8 cellular contexts compared by ENCODE assay signal in the genomic region with DNA sequence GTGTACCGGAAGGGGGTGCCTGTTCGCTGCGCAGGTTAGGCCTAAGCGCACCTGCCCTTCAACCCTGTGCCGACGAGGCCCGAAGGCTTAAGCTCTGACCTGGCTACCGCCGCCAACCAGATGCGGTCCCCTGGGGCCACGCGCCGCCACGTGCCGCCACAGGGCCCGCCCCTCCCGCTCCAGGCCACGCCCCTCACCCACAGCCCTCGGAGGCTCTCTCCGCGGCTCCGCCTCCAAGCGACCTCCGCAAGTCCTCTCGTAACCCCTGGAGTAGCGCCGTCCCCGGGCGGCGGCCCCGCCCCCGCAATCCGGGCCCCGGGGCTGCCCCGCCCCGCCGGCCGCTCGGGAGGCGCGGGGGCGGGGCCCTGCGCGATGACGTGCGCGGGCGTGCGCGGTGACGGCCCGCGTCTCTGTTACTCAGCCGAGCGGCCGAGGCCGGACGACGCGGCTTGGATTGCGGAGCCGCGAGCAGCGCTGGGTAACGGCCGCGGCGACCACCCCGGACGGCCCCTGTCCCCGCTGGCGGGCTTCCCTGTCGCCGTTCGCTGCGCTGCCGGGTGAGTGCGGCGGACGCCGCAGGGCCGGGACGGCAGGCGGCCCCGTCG.
DNase-seq lines count a peak whose midpoint lies in the region; ATAC-seq, FAIRE-seq and TF ChIP-seq lines count a peak whose summit lies in the region.

A gene (plus strand): TSS at position 413 of the 605 bp plus-strand sequence. CDS start 94,984 bp downstream, outside the sequence.

- no peak within 1 kb of the TSS; the same call in 1 of the 2 replicates for H3K27ac ChIP-seq in OCI-LY3 (ENCODE audit: low read length)

- peak within 1 kb of the TSS; percentile 98 for H3K4me2 ChIP-seq in OCI-LY3 (ENCODE audit: low read length)

- DNase-seq in D721Med (ENCODE audit: insufficient read length, low spot score): peak; percentile 92
- DNase-seq in HuH-7 (ENCODE audit: low spot score): peak; percentile 82
- DNase-seq in activated T-cell treated with anti-CD3 and anti-CD28 coated beads for 1 hour (ENCODE audit: low read depth): peak; percentile 85
- peak; percentile 92 for DNase-seq in epidermal melanocyte (ENCODE audit: insufficient read length, low spot score)
- DNase-seq in middle frontal gyrus (ENCODE audit: extremely low spot score, low spot score): peak; percentile 79
- peak; percentile 83 to 88 for DNase-seq in stimulated activated CD8-positive, alpha-beta memory T cell treated with anti-CD3 and anti-CD28 coated beads, Interleukin-2, amount 100 ng/mL, for 48 hours (ENCODE audit: low read depth in 2 of 2)

- H3K9ac ChIP-seq in OCI-LY3 (ENCODE audit: low read length): peak within 1 kb of the TSS; percentile 64

- H3K79me2 ChIP-seq in OCI-LY3 (ENCODE audit: low read length): peaks cover 28% of the 10 kb centered on the region

- H4K20me1 ChIP-seq in OCI-LY3 (ENCODE audit: insufficient read depth, low read length): peaks cover 21% of the 10 kb centered on the region; the same call in 1 of the 2 replicates

- no peaks in the 10 kb centered on the region for H3K36me3 ChIP-seq in OCI-LY3 (replicated peaks; ENCODE audit: low read depth, low read length)

- H2AFZ ChIP-seq in OCI-LY3 (ENCODE audit: low read depth, low read length): peak within 1 kb of the TSS; percentile 67; the same call in 1 of the 2 replicates

- no peaks in the 10 kb centered on the region for H3K9me3 ChIP-seq in OCI-LY3 (ENCODE audit: insufficient read depth, low read length)

- peaks cover 35% of the 10 kb centered on the region for H3K4me1 ChIP-seq in OCI-LY3 (ENCODE audit: low read length)

- FAIRE-seq in D721Med (lab: Jason Lieb, UNC): no peak

- H3K4me3 ChIP-seq in OCI-LY3 (ENCODE audit: low read length): peak within 1 kb of the TSS; percentile 98

- H3K27me3 ChIP-seq in OCI-LY3 (ENCODE audit: low read depth, low read length): no peaks in the 10 kb centered on the region

- TF ChIP-seq CTCF in D721Med (IDR thresholded peaks at IDR 0.05; ENCODE audit: insufficient read depth, missing control alignments): no peak
- no peak for TF ChIP-seq CTCF in OCI-LY3 (IDR thresholded peaks at IDR 0.05; ENCODE audit: low read depth, low read length)

- peak; percentile 76 for ATAC-seq in GM21526 (IDR thresholded peaks at IDR 0.05; ENCODE audit: low FRiP score, unreplicated experiment)
